Comparison of ENCODE assay signal across 14 cellular contexts in the genomic region with DNA sequence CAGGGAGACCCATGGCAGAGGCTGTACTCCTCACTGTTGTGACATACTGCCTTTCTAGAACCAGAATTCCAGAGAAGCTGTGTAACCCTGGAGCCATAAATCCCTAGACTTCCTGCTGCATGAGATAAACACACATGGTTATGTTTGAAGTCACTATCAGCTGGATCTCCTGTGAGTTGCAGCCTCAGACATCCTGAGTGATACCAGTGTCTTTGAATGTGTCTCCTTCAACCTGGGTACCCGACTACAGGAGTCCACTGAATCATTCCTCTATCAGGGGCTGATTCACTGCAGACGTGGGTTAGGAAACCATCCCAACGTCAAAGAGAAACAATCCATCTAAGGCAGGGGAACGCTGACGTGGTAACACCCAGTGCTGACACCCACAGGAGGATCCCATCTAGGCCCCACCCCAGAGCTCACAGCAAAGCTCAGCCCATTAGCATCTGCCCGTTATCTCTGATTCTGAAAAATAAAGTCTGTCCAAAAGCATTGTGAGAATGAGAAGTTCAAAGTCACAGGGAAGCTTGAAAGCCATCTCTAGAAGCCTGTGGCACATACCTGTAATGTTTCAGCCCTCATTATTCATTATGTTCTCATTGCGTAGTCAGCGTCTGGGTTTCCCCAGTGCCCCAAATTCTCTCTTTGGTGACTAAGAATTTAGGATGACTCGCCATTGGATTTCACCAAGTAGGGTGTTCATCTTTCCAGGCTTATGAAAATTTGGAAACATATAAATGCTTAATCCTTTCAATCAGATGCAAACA. TPM values are rescaled to one million over a fixed set of nuclear protein-coding genes. Genes with fewer than 3 reads are reported as not detected.
A peak's percentile ranks its signal among the peaks of the same experiment; 100 is the strongest.
DNase-seq lines count a peak whose midpoint lies in the region; ATAC-seq lines count a peak whose summit lies in the region.
"Had no signal": no experiment of that assay in that cellular context is flagged by ENCODE, and none has a peak within 500 bp of the region (broad histone marks: within the 10 kb centered on the region; RNA-seq: fewer than 3 reads in every experiment).

No MANE protein-coding gene starts in this region.

- no peaks in the 10 kb centered on the region for H3K9me3 Mint-ChIP-seq in activated T-cell treated with anti-CD3 and anti-CD28 coated beads, Interleukin-2, amount 50 U/mL, for 24 hours
- H3K9me3 Mint-ChIP-seq in natural killer cell treated with Interleukin-12 subunit alpha and Interleukin-12 subunit beta and Interleukin-15 and Interleukin-18, amount 100 ng/mL, for 72 hours = peaks cover 6% of the 10 kb centered on the region
- H3K9me3 Mint-ChIP-seq: activated CD4-positive, alpha-beta T cell treated with anti-CD3 and anti-CD28 coated beads, Interleukin-2, amount 10 ng/mL, durations not matched to agents 24 days and 14 days had no signal

- peak overlapping the region; percentile 87 for H3K27ac Mint-ChIP-seq in activated T-cell treated with anti-CD3 and anti-CD28 coated beads, Interleukin-2, amount 50 U/mL, for 24 hours
- H3K27ac Mint-ChIP-seq in natural killer cell treated with Interleukin-12 subunit alpha and Interleukin-12 subunit beta and Interleukin-15 and Interleukin-18, amount 100 ng/mL, for 72 hours = no peak overlapping the region
- H3K27ac Mint-ChIP-seq: activated CD4-positive, alpha-beta T cell treated with anti-CD3 and anti-CD28 coated beads, Interleukin-2, amount 10 ng/mL, durations not matched to agents 24 days and 14 days had no signal

- peaks cover 26% of the 10 kb centered on the region for H3K4me1 ChIP-seq in SJSA1 (replicated peaks)
- H3K4me1 ChIP-seq: BE2C, colonic mucosa had no signal

- DNase-seq in activated T-cell treated with anti-CD3 and anti-CD28 coated beads, Interleukin-2, amount 50 U/mL, for 24 hours = no peak
- DNase-seq in activated T-cell treated with anti-CD3 and anti-CD28 coated beads for 4 hours (no peak), SJSA1 (ENCODE audit: low read depth in 1 of 2, low spot score in 2 of 2) (peak; percentile 71), fibroblast of peridontal ligament (ENCODE audit: extremely low read depth) (peak; percentile 94), NCI-H2081 treated with DMSO at 0.1 percent for 48 hours (lab: John Stamatoyannopoulos, UW) (no peak), posterior vena cava (ENCODE audit: low spot score) (no peak)
- peak; percentile 2 to 8 for DNase-seq in stimulated activated CD4-positive, alpha-beta T cell treated with anti-CD3 and anti-CD28 coated beads, Interleukin-4, amount 100 ng/mL, for 48 hours (ENCODE audit: low read depth in 2 of 2)
- DNase-seq in natural killer cell treated with Interleukin-12 subunit alpha and Interleukin-12 subunit beta and Interleukin-15 and Interleukin-18, amount 100 ng/mL, for 72 hours (ENCODE audit: low spot score) = no peak
- DNase-seq: activated CD4-positive, alpha-beta T cell treated with anti-CD3 and anti-CD28 coated beads, Interleukin-2, amount 10 ng/mL, durations not matched to agents 24 days and 14 days; BE2C; colonic mucosa; NCI-H524; right cardiac atrium had no signal

- H3K36me3 ChIP-seq in SJSA1 = no peaks in the 10 kb centered on the region
- H3K36me3 ChIP-seq: BE2C, colonic mucosa, suprapubic skin had no signal

- no peaks in the 10 kb centered on the region for H3K27me3 ChIP-seq in SJSA1 (replicated peaks)
- H3K27me3 ChIP-seq: BE2C, colonic mucosa, suprapubic skin had no signal

- H3K27ac ChIP-seq in SJSA1 = peak overlapping the region; percentile 11
- H3K27ac ChIP-seq: colonic mucosa, suprapubic skin had no signal

- no peaks in the 10 kb centered on the region for H3K9me3 ChIP-seq in SJSA1 (replicated peaks)
- H3K9me3 ChIP-seq: BE2C, colonic mucosa, suprapubic skin had no signal

- ATAC-seq in natural killer cell treated with Interleukin-12 subunit alpha and Interleukin-12 subunit beta and Interleukin-15 and Interleukin-18, amount 100 ng/mL, for 72 hours = no peak

- peaks cover 18% of the 10 kb centered on the region for H3K4me1 Mint-ChIP-seq in activated T-cell treated with anti-CD3 and anti-CD28 coated beads, Interleukin-2, amount 50 U/mL, for 24 hours (ENCODE audit: low read depth)
- no peaks in the 10 kb centered on the region for H3K4me1 Mint-ChIP-seq in natural killer cell treated with Interleukin-12 subunit alpha and Interleukin-12 subunit beta and Interleukin-15 and Interleukin-18, amount 100 ng/mL, for 72 hours (ENCODE audit: low read depth in 2 of 2)
- H3K4me1 Mint-ChIP-seq: activated CD4-positive, alpha-beta T cell treated with anti-CD3 and anti-CD28 coated beads, Interleukin-2, amount 10 ng/mL, durations not matched to agents 24 days and 14 days had no signal

- intact Hi-C loops in posterior vena cava (cut with DNase I) = no loop called here

- no peak overlapping the region for H3K4me3 ChIP-seq in SJSA1
- H3K4me3 ChIP-seq: colonic mucosa, suprapubic skin had no signal

- H3K4me3 Mint-ChIP-seq in activated T-cell treated with anti-CD3 and anti-CD28 coated beads, Interleukin-2, amount 50 U/mL, for 24 hours = no peak overlapping the region
- no peak overlapping the region for H3K4me3 Mint-ChIP-seq in natural killer cell treated with Interleukin-12 subunit alpha and Interleukin-12 subunit beta and Interleukin-15 and Interleukin-18, amount 100 ng/mL, for 72 hours
- H3K4me3 Mint-ChIP-seq: activated CD4-positive, alpha-beta T cell treated with anti-CD3 and anti-CD28 coated beads, Interleukin-2, amount 10 ng/mL, durations not matched to agents 24 days and 14 days had no signal

- no peaks in the 10 kb centered on the region for H3K36me3 Mint-ChIP-seq in activated T-cell treated with anti-CD3 and anti-CD28 coated beads, Interleukin-2, amount 50 U/mL, for 24 hours (ENCODE audit: low read depth)
- no peaks in the 10 kb centered on the region for H3K36me3 Mint-ChIP-seq in natural killer cell treated with Interleukin-12 subunit alpha and Interleukin-12 subunit beta and Interleukin-15 and Interleukin-18, amount 100 ng/mL, for 72 hours

- H3K27me3 Mint-ChIP-seq in activated T-cell treated with anti-CD3 and anti-CD28 coated beads, Interleukin-2, amount 50 U/mL, for 24 hours = peaks cover 4% of the 10 kb centered on the region
- no peaks in the 10 kb centered on the region for H3K27me3 Mint-ChIP-seq in natural killer cell treated with Interleukin-12 subunit alpha and Interleukin-12 subunit beta and Interleukin-15 and Interleukin-18, amount 100 ng/mL, for 72 hours
- H3K27me3 Mint-ChIP-seq: activated CD4-positive, alpha-beta T cell treated with anti-CD3 and anti-CD28 coated beads, Interleukin-2, amount 10 ng/mL, durations not matched to agents 24 days and 14 days had no signal

RNA-seq across cellular contexts. Expression of a gene that starts 36.3 kb away (rescaled TPM):
- total RNA-seq in SJSA1 (2014; rRNA removed; shearing (Covaris generic)) = 445 and 523 TPM in 2 replicates
- 1 to 10 TPM; 3.9 to 8.1 TPM for total RNA-seq in natural killer cell treated with Interleukin-12 subunit alpha and Interleukin-12 subunit beta and Interleukin-15 and Interleukin-18, amount 100 ng/mL, for 72 hours
- 10 to 100 TPM; 25.2 to 31.4 TPM for total RNA-seq in posterior vena cava

Comparison
In these comparisons a context has a peak if more than half of its experiments do, and no peak if none do; other contexts are left out.
1. DNase-seq: peak in SJSA1 (2 of 2), fibroblast of peridontal ligament (single experiment) and stimulated activated CD4-positive, alpha-beta T cell treated with anti-CD3 and anti-CD28 coated beads, Interleukin-4, amount 100 ng/mL, for 48 hours (2 of 2); none in activated T-cell treated with anti-CD3 and anti-CD28 coated beads, Interleukin-2, amount 50 U/mL, for 24 hours (single experiment), activated T-cell treated with anti-CD3 and anti-CD28 coated beads for 4 hours (single experiment), NCI-H2081 treated with DMSO at 0.1 percent for 48 hours (single experiment), natural killer cell treated with Interleukin-12 subunit alpha and Interleukin-12 subunit beta and Interleukin-15 and Interleukin-18, amount 100 ng/mL, for 72 hours (single experiment) and posterior vena cava (single experiment).
2. RNA of a gene that starts 36.3 kb away (total RNA-seq): 445 to 523 TPM in SJSA1; 25.2 to 31.4 TPM in posterior vena cava and 3.9 to 8.1 TPM in natural killer cell treated with Interleukin-12 subunit alpha and Interleukin-12 subunit beta and Interleukin-15 and Interleukin-18, amount 100 ng/mL, for 72 hours; every median in the first group is over 10 times any median in the second.